1 cellular context compared by ENCODE assay signal in the genomic region with DNA sequence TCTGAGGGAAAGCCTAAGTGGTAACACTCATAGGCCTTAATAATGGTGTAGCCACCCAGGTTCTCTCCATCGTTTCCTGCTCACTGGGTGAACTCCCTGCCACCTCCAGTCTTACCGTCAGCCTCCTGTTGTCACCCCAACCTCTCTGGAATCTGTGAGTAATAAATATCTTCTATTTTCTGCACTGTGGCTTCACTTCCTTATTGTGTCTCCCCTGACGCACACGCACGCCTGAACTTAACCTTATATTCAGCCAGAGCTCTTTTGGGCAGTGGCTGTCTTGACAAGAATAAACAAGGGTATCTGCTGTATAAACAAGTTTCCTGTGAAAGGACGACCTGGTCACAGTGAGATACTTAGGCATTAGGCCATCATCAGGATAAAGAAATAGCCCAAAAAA.
TF ChIP-seq lines count a peak whose summit lies in the region.

No MANE protein-coding gene starts in this region.

TF ChIP-seq in GM23338, 12 proteins besides CTCF, POLR2A, EP300 and RAD21 (continued from another document):
- TF ChIP-seq, protein P1, sequence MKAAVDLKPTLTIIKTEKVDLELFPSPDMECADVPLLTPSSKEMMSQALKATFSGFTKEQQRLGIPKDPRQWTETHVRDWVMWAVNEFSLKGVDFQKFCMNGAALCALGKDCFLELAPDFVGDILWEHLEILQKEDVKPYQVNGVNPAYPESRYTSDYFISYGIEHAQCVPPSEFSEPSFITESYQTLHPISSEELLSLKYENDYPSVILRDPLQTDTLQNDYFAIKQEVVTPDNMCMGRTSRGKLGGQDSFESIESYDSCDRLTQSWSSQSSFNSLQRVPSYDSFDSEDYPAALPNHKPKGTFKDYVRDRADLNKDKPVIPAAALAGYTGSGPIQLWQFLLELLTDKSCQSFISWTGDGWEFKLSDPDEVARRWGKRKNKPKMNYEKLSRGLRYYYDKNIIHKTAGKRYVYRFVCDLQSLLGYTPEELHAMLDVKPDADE (IDR thresholded peaks at IDR 0.05), result no peak
- TF ChIP-seq CREB1 (CRISPR knock-in tag; IDR thresholded peaks at IDR 0.05; ENCODE audit: low read depth), result no peak
- TF ChIP-seq ZNF462 (CRISPR knock-in tag; IDR thresholded peaks at IDR 0.05), result no peak
- TF ChIP-seq JUNB (IDR thresholded peaks at IDR 0.05; ENCODE audit: unreplicated experiment), result no peak
